22 cellular contexts compared by ENCODE assay signal in genomic region chr2:212348501-212348900, GRCh38.
"Had no signal": no experiment of that assay in that cellular context is flagged by ENCODE, and none has a peak within 500 bp of the region (broad histone marks: within the 10 kb centered on the region; RNA-seq: fewer than 3 reads in every experiment).

No MANE protein-coding gene starts in this region.

- H3K27me3 ChIP-seq: right atrium auricular region, right lobe of liver, thyroid gland, upper lobe of right lung had no signal

- H3K9me3 ChIP-seq: left ventricle myocardium inferior, ovary, right atrium auricular region, right lobe of liver, thyroid gland, upper lobe of right lung had no signal

- DNase-seq: hypothalamus; islet precursor cell; left ventricle myocardium inferior; mesendoderm; naive B cell; natural killer cell; ovary; right lobe of liver; stimulated activated CD4-positive, alpha-beta T cell treated with anti-CD3 and anti-CD28 coated beads, Interleukin-1b, Interleukin-23, amount 100 ng/mL, for 48 hours; stimulated activated CD4-positive, alpha-beta T cell treated with anti-CD3 and anti-CD28 coated beads, Interleukin-2, amount 100 ng/mL, for 48 hours; stimulated activated CD4-positive, alpha-beta T cell treated with anti-CD3 and anti-CD28 coated beads, Interleukin-4, amount 100 ng/mL, for 4 hours; stimulated activated CD8-positive, alpha-beta memory T cell treated with anti-CD3 and anti-CD28 coated beads, Interleukin-4, amount 100 ng/mL, for 48 hours; stimulated activated naive CD4-positive, alpha-beta T cell treated with Interleukin-2 at 50 U/mL for 16 hours; stimulated activated naive CD8-positive, alpha-beta T cell treated with anti-CD3 and anti-CD28 coated beads, Interleukin-15, amount 100 ng/mL, for 72 hours; substantia nigra; thyroid gland; trophoblast cell; upper lobe of right lung had no signal

- H3K4me2 ChIP-seq: smooth muscle cell had no signal

- H3K36me3 ChIP-seq: left ventricle myocardium inferior, ovary, right atrium auricular region, right lobe of liver, thyroid gland, upper lobe of right lung had no signal

- H3K4me3 ChIP-seq: left ventricle myocardium inferior, lung, ovary, right atrium auricular region, right lobe of liver, smooth muscle cell, thyroid gland, upper lobe of right lung had no signal

- H3K4me1 ChIP-seq: right atrium auricular region, right lobe of liver, thyroid gland, upper lobe of right lung had no signal

- H3K27ac ChIP-seq: left ventricle myocardium inferior, ovary, right atrium auricular region, right lobe of liver, thyroid gland, upper lobe of right lung had no signal

- ATAC-seq: natural killer cell; right lobe of liver; stimulated activated memory B cell treated with anti-CD40 and anti-IgM and Interleukin-4, amounts not matched to agents 10 μg/mL and 1 μg/mL and 100 μg/mL, for 72 hours; stimulated activated naive CD8-positive, alpha-beta T cell treated with anti-CD3 and anti-CD28 coated beads, Interleukin-15, amount 100 ng/mL, for 72 hours; upper lobe of right lung had no signal
